Comparison of ENCODE assay signal across 10 cellular contexts in the genomic region with DNA sequence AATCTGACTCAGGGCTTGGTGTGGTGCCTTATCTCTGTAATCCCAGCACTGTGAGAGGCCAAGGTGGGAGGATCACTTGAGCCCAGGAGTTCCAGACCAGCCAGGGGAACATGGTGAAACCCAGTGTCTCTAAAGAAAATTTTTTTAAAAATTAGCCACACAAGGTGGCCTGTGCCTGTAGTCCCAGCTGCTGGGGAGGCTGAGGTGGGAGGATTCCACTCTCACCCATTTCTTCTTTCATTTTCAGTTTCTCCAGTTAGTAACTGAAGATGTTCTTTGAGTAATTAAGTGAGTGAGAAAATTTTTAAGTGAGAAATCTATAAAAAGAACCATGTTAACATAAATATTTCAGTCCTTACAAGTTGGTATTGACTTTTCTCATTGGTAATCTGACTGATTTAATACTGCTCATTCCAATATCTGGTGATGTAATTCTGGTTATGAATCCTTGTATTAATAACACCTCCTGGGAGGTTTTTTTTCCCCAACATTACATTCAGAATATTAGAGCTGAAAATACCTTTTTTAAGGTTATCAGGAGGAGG. TPM values are rescaled to one million over a fixed set of nuclear protein-coding genes. Genes with fewer than 3 reads are reported as not detected.
DNase-seq lines count a peak whose midpoint lies in the region; ATAC-seq lines count a peak whose summit lies in the region.
"Had no signal": no experiment of that assay in that cellular context is flagged by ENCODE, and none has a peak within 500 bp of the region (broad histone marks: within the 10 kb centered on the region; RNA-seq: fewer than 3 reads in every experiment).

No MANE protein-coding gene starts in this region.

- POLR2A ChIA-PET in T-cell (lab: Charles Lee): interaction anchor here in 1 of 2 donors (0.6 kb wide), 1 partner anchor 10 kb away, joined by 3 read pairs; no protein-coding TSS in a partner anchor

- ATAC-seq in HG02763 (IDR thresholded peaks at IDR 0.05; ENCODE audit: unreplicated experiment) (peak; percentile 83), T-cell (replicated peaks in 1 of 4) (peak in 1 of 4 experiments; percentile 51), HG02970 (IDR thresholded peaks at IDR 0.05; ENCODE audit: low FRiP score, unreplicated experiment) (no peak)
- peak; percentile 69 for ATAC-seq in stimulated activated effector memory CD8-positive, alpha-beta T cell treated with anti-CD3 and anti-CD28 coated beads, Interleukin-12 subunit alpha, Interleukin-12 subunit beta, amount 100 ng/mL, for 72 hours
- ATAC-seq: A549 had no signal

- peak overlapping the region; percentile 55 to 74 for H3K27ac Mint-ChIP-seq in T-cell
- peak overlapping the region; percentile 38 for H3K27ac Mint-ChIP-seq in stimulated activated effector memory CD8-positive, alpha-beta T cell treated with anti-CD3 and anti-CD28 coated beads, Interleukin-12 subunit alpha, Interleukin-12 subunit beta, amount 100 ng/mL, for 72 hours

- H3K4me3 Mint-ChIP-seq in T-cell: peak overlapping the region in 1 of 3 donors; percentile 13
- peak overlapping the region; percentile 19 for H3K4me3 Mint-ChIP-seq in stimulated activated effector memory CD8-positive, alpha-beta T cell treated with anti-CD3 and anti-CD28 coated beads, Interleukin-12 subunit alpha, Interleukin-12 subunit beta, amount 100 ng/mL, for 72 hours

- H3K9me3 Mint-ChIP-seq in T-cell: no peaks in the 10 kb centered on the region
- no peaks in the 10 kb centered on the region for H3K9me3 Mint-ChIP-seq in stimulated activated effector memory CD8-positive, alpha-beta T cell treated with anti-CD3 and anti-CD28 coated beads, Interleukin-12 subunit alpha, Interleukin-12 subunit beta, amount 100 ng/mL, for 72 hours

- CTCF ChIA-PET in T-cell (lab: Charles Lee): interaction anchor here in 1 of 2 donors (0.5 to 1.0 kb wide), 3 partner anchors 20 to 28 kb away, joined by 3 to 4 read pairs (median 3); partner anchors contain the start of genes RAB2B and TOX4

- H3K27me3 Mint-ChIP-seq in T-cell: no peaks in the 10 kb centered on the region

- DNase-seq in activated CD4-positive, alpha-beta T cell treated with anti-CD3 and anti-CD28 coated beads for 48 hours: peak; percentile 41
- DNase-seq in activated CD4-positive, alpha-beta T cell treated with anti-CD3 and anti-CD28 coated beads for 4 hours: no peak
- DNase-seq in T-cell (no peak), SW 1271 (lab: John Stamatoyannopoulos, UW) (no peak), HuH-7.5 (ENCODE audit: low spot score) (no peak)
- DNase-seq in stimulated activated effector memory CD8-positive, alpha-beta T cell treated with anti-CD3 and anti-CD28 coated beads, Interleukin-12 subunit alpha, Interleukin-12 subunit beta, amount 100 ng/mL, for 72 hours (ENCODE audit: low spot score in 2 of 2): no peak
- DNase-seq: NCI-H446 had no signal

- H3K36me3 Mint-ChIP-seq in T-cell: peaks cover 28% of the 10 kb centered on the region
- peaks cover 83% of the 10 kb centered on the region for H3K36me3 Mint-ChIP-seq in stimulated activated effector memory CD8-positive, alpha-beta T cell treated with anti-CD3 and anti-CD28 coated beads, Interleukin-12 subunit alpha, Interleukin-12 subunit beta, amount 100 ng/mL, for 72 hours

- H3K4me1 Mint-ChIP-seq in T-cell: peaks cover 44 to 55% (median 45%) of the 10 kb centered on the region in 3 donors
- H3K4me1 Mint-ChIP-seq in stimulated activated effector memory CD8-positive, alpha-beta T cell treated with anti-CD3 and anti-CD28 coated beads, Interleukin-12 subunit alpha, Interleukin-12 subunit beta, amount 100 ng/mL, for 72 hours: peaks cover 55% of the 10 kb centered on the region

RNA-seq across cellular contexts. Expression of gene METTL3, which starts 6.1 kb away (rescaled TPM):
- 10 to 100 TPM; 48.0 to 94.6 (median 91.6) TPM for total RNA-seq in T-cell

RNA-seq across cellular contexts. Expression of gene SALL2, which starts 21.1 kb away (rescaled TPM):
- total RNA-seq in T-cell: 1 to 10 TPM; 3.3 to 5.8 (median 4.6) TPM

RNA-seq across cellular contexts. Expression of gene TOX4, which starts 28.1 kb away (rescaled TPM):
- 10 to 100 TPM; 68.7 to 95.6 (median 78.9) TPM for total RNA-seq in T-cell

RNA-seq across cellular contexts. Expression of gene RAB2B, which starts 28.3 kb away (rescaled TPM):
- total RNA-seq in T-cell: 10 to 100 TPM; 23.6 to 33.7 (median 27.6) TPM

RNA-seq across cellular contexts. Expression of gene CHD8, which starts 49.2 kb away (rescaled TPM):
- 100 to 1,000 TPM; 125 to 133 (median 131) TPM for total RNA-seq in T-cell
